9 cellular contexts compared by ENCODE assay signal in the genomic region with DNA sequence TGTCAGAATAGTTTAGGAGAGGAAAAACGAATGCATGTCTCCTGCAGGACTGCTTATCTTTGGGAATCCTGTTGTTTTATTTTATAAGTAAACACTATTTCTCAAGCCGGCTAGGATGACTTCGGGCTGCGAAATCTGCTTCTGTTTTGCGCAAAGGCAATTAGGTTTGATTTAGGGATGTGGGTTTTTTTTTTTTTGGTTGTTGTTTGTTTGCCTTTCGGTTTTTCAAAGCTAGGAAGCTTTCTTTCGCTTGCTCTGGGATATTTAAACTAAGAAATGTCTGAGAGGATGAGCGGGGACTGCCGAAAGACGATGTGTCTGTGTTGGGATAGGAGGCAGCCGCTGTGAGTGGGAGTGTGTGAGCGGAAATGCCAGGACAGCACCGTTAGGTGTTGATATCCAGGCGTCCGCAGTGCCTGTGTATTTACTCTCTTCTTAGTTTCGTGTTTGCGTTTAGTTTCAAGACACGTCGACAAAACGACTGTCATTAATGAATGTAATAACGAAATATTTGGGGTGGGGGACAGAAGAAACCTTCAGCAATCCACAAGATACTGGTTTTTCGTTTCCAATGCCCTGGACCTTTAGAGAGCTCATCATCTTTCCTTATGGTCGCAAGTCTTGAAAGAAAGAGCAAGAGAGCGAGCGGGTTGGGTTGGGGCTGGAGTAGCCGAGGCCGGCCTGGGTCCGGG. TPM values are rescaled to one million over a fixed set of nuclear protein-coding genes. Genes with fewer than 3 reads are reported as not detected.
DNase-seq lines count a peak whose midpoint lies in the region; ATAC-seq and TF ChIP-seq lines count a peak whose summit lies in the region.
"Had no signal": no experiment of that assay in that cellular context is flagged by ENCODE, and none has a peak within 500 bp of the region (broad histone marks: within the 10 kb centered on the region; RNA-seq: fewer than 3 reads in every experiment).

No MANE protein-coding gene starts in this region.

- H3K36me3 ChIP-seq in cardiac muscle cell (no peaks in the 10 kb centered on the region), SK-N-MC (ENCODE audit: insufficient read depth, low read length) (peaks cover 11% of the 10 kb centered on the region; the same call in 1 of the 2 replicates), transverse colon (no peaks in the 10 kb centered on the region)

- no peak for TF ChIP-seq POLR2A in transverse colon (IDR thresholded peaks at IDR 0.05)

- DNase-seq in cardiac muscle cell (ENCODE audit: low read depth in 1 of 2, low spot score in 1 of 2) (peak in 1 of 2 donors; percentile 21), cardiac septum (ENCODE audit: low spot score) (no peak), SK-N-MC (ENCODE audit: low read depth, low spot score) (no peak), hepatic stellate cell (ENCODE audit: low spot score) (peak; percentile 66), transverse colon (peak; percentile 19), Right ventricle myocardium superior (no peak)

- 7 to 10% methylated on average over 17 to 28 of the region's 28 CpGs for WGBS in transverse colon (ENCODE audit: low coverage in 1 of 2), 2 donors

- H3K27me3 ChIP-seq in cardiac muscle cell (peaks cover 100% of the 10 kb centered on the region), transverse colon (peaks cover 94% of the 10 kb centered on the region)

- H3K4me1 ChIP-seq in cardiac muscle cell (ENCODE audit: low read depth) (peaks cover 23% of the 10 kb centered on the region), transverse colon (peaks cover 4 to 71% (median 59%) of the 10 kb centered on the region in 4 donors)

- no peaks in the 10 kb centered on the region for H3K9me3 ChIP-seq in cardiac muscle cell (ENCODE audit: low read depth)
- no peaks in the 10 kb centered on the region for H3K9me3 ChIP-seq in SK-N-MC (ENCODE audit: low read depth, low read length)
- no peaks in the 10 kb centered on the region for H3K9me3 ChIP-seq in transverse colon

- no peak for TF ChIP-seq EP300 in transverse colon (IDR thresholded peaks at IDR 0.05; ENCODE audit: low read depth)

- ATAC-seq in Right ventricle myocardium superior (ENCODE audit: poor library complexity), result no peak
- ATAC-seq in GM18498 (IDR thresholded peaks at IDR 0.05; ENCODE audit: unreplicated experiment), result no peak
- ATAC-seq in HG03457 (IDR thresholded peaks at IDR 0.05; ENCODE audit: unreplicated experiment), result no peak

- peak overlapping the region; percentile 77 for H3K9ac ChIP-seq in SK-N-MC (ENCODE audit: insufficient read length)

- in situ Hi-C loops in transverse colon (cut with MboI; ENCODE audit: low pct_ligation_motif_present in 1 of 4, low pct_unique_long_range_greater_than_20kb in 1 of 4, low sequenced_read_pairs in 3 of 4), result loop anchor here in 1 of 4 donors (25.0 kb wide), 1 partner anchor 150 kb away; no protein-coding TSS in a partner anchor

- TF ChIP-seq CTCF in cardiac muscle cell (IDR thresholded peaks at IDR 0.05; ENCODE audit: low read depth, low read length), result no peak
- TF ChIP-seq CTCF in transverse colon (IDR thresholded peaks at IDR 0.05), result no peak

- intact Hi-C loops in cardiac septum (cut with DNase I) (no loop called here), transverse colon (cut with DNase I; ENCODE audit: low total_unique reads) (loop anchor here (10.0 kb wide), 1 partner anchor 142 kb away; no protein-coding TSS in a partner anchor), Right ventricle myocardium superior (cut with DNase I) (no loop called here)

- H3K27ac ChIP-seq in cardiac muscle cell, result no peak overlapping the region
- no peak overlapping the region for H3K27ac ChIP-seq in SK-N-MC
- H3K27ac ChIP-seq in transverse colon, result peak overlapping the region; percentile 53 to 70 (median 60)

- H3K4me3 ChIP-seq in cardiac muscle cell (peak overlapping the region; percentile 10), SK-N-MC (peak overlapping the region; percentile 94), transverse colon (peak overlapping the region in 3 of 4 donors; percentile 14 to 56 (median 27))

RNA-seq across cellular contexts. Expression of a gene that starts 0.6 kb away (rescaled TPM):
- not detected in 2 replicates for total RNA-seq in cardiac muscle cell
- polyA plus RNA-seq in cardiac muscle cell, result not detected in 2 replicates
- not detected for total RNA-seq in cardiac septum
- total RNA-seq in transverse colon, result 1 to 10 TPM in 2 of 4 donors, not detected in 2; 1.3 to 1.4 TPM
- total RNA-seq in Right ventricle myocardium superior, result not detected
- polyA plus RNA-seq: urinary bladder had no signal

RNA-seq across cellular contexts. Expression of a gene that starts 25.9 kb away (rescaled TPM):
- total RNA-seq in cardiac muscle cell (117 and 152 TPM in 2 replicates), cardiac septum (351 TPM), transverse colon (100 to 1,000 TPM in 3 of 4 donors, 10 to 100 TPM in 1; 65.8 to 195 (median 159) TPM), Right ventricle myocardium superior (539 TPM)
- polyA plus RNA-seq in cardiac muscle cell, result 282 and 303 TPM in 2 replicates

Comparison
In these comparisons a context has a peak if more than half of its experiments do, and no peak if none do; other contexts are left out.
1. DNase-seq: peak in hepatic stellate cell (single experiment) and transverse colon (single experiment); none in cardiac septum (single experiment), SK-N-MC (single experiment) and Right ventricle myocardium superior (single experiment).
2. H3K27ac ChIP-seq: peak in transverse colon (4 of 4); none in cardiac muscle cell (single experiment) and SK-N-MC (single experiment).
3. H3K4me3 ChIP-seq: peak in every context shown above with its lines; median percentile 94 in SK-N-MC; 27 in transverse colon; 10 in cardiac muscle cell.